ENCODE assay signal across 8 cellular contexts in the genomic region with DNA sequence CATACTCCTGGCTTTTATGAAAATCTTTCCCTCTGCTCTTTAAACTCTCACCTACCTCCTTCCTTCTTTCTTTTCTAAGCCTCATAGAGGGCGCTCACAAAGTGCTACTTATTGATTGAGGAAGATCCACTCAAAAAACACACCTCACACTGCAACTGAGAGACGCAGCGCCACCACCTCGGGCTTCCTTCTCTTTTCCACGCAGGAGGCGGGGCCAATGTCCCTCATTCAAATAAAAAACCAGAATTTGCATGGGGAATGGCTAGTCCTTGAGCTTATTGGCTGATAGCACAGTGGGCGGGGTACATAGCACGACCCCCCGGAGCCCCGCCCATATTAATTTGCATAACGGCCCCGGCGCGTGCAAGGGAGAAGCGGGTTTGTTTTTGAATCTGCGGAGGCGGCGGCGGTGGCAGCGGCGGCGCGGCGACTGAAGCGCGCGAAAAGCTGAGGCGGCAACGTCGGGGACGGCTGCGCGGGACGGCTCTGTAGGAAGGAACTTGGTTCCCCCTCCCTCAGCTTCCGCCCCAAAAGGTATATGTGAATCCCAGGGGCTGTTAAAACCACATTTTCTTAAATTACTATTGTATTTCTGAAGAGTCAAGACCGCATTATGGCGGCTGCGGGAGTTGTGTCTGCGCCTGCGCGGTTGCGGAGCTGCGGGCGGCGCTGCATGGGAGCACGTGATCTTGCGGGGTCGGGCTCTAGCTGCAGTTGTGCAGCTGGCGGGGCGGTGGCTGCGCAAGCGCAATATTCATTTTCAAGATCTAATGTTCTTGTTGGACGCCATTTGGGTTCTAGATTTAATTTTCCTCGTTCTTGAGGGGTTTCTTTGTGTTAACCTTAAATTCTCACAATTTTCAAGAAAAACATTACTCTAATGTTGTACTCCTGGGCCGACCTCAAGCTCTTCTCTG. TPM values are rescaled to one million over a fixed set of nuclear protein-coding genes. Genes with fewer than 3 reads are reported as not detected.
A peak's percentile ranks its signal among the peaks of the same experiment; 100 is the strongest.
DNase-seq lines count a peak whose midpoint lies in the region; ATAC-seq and TF ChIP-seq lines count a peak whose summit lies in the region.

A gene with protein sequence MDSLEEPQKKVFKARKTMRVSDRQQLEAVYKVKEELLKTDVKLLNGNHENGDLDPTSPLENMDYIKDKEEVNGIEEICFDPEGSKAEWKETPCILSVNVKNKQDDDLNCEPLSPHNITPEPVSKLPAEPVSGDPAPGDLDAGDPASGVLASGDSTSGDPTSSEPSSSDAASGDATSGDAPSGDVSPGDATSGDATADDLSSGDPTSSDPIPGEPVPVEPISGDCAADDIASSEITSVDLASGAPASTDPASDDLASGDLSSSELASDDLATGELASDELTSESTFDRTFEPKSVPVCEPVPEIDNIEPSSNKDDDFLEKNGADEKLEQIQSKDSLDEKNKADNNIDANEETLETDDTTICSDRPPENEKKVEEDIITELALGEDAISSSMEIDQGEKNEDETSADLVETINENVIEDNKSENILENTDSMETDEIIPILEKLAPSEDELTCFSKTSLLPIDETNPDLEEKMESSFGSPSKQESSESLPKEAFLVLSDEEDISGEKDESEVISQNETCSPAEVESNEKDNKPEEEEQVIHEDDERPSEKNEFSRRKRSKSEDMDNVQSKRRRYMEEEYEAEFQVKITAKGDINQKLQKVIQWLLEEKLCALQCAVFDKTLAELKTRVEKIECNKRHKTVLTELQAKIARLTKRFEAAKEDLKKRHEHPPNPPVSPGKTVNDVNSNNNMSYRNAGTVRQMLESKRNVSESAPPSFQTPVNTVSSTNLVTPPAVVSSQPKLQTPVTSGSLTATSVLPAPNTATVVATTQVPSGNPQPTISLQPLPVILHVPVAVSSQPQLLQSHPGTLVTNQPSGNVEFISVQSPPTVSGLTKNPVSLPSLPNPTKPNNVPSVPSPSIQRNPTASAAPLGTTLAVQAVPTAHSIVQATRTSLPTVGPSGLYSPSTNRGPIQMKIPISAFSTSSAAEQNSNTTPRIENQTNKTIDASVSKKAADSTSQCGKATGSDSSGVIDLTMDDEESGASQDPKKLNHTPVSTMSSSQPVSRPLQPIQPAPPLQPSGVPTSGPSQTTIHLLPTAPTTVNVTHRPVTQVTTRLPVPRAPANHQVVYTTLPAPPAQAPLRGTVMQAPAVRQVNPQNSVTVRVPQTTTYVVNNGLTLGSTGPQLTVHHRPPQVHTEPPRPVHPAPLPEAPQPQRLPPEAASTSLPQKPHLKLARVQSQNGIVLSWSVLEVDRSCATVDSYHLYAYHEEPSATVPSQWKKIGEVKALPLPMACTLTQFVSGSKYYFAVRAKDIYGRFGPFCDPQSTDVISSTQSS (plus strand): TSS at position 389 of the 917 bp plus-strand sequence. CDS start 58,234 bp downstream, outside the sequence.

- H3K4me1 Mint-ChIP-seq in T-helper 17 cell (peaks cover 12% of the 10 kb centered on the region), progenitor cell of endocrine pancreas (ENCODE audit: low read depth) (peaks cover 15% of the 10 kb centered on the region)

- peak within 1 kb of the TSS; percentile 99 for H3K27ac Mint-ChIP-seq in T-helper 17 cell
- H3K27ac Mint-ChIP-seq in progenitor cell of endocrine pancreas = peak within 1 kb of the TSS; percentile 99

- H3K9me3 ChIP-seq in T-helper 17 cell (ENCODE audit: control insufficient read depth, low read length, poor library complexity, severe bottlenecking) (peaks cover 2% of the 10 kb centered on the region), left ventricle myocardium inferior (replicated peaks) (no peaks in the 10 kb centered on the region)

- H3K27me3 ChIP-seq in left ventricle myocardium inferior (ENCODE audit: low read depth) = no peaks in the 10 kb centered on the region

- peak within 1 kb of the TSS; percentile 83 for H3K4me3 Mint-ChIP-seq in T-helper 17 cell
- H3K4me3 Mint-ChIP-seq in progenitor cell of endocrine pancreas (ENCODE audit: low read depth) = peak within 1 kb of the TSS; percentile 91

- H3K27me3 Mint-ChIP-seq in T-helper 17 cell (no peaks in the 10 kb centered on the region), progenitor cell of endocrine pancreas (no peaks in the 10 kb centered on the region)

- H3K4me3 ChIP-seq in left ventricle myocardium inferior = peak within 1 kb of the TSS; percentile 85

- peak; percentile 25 for TF ChIP-seq CTCF in GM12873 (IDR thresholded peaks at IDR 0.05; ENCODE audit: insufficient read depth, low read depth, low read length, missing control alignments)
- peak; percentile 45 for TF ChIP-seq CTCF in left ventricle myocardium inferior (IDR thresholded peaks at IDR 0.05; ENCODE audit: borderline replicate concordance)
- peak; percentile 34 for TF ChIP-seq CTCF in progenitor cell of endocrine pancreas (IDR thresholded peaks at IDR 0.05; ENCODE audit: unreplicated experiment)

- peaks cover 2% of the 10 kb centered on the region for H3K36me3 Mint-ChIP-seq in T-helper 17 cell (ENCODE audit: low read depth)
- H3K36me3 Mint-ChIP-seq in progenitor cell of endocrine pancreas (ENCODE audit: insufficient read depth) = peaks cover 18% of the 10 kb centered on the region

- peaks cover 15% of the 10 kb centered on the region for H3K36me3 ChIP-seq in left ventricle myocardium inferior

- DNase-seq in NCI-H1436 treated with DMSO at 0.1 percent for 48 hours (lab: John Stamatoyannopoulos, UW) = peak; percentile 72
- DNase-seq in T-helper 17 cell = peak; percentile 89 to 91 (median 91)
- DNase-seq in amygdala (lab: John Stamatoyannopoulos, UW) = peak; percentile 41 to 97 (median 89)
- DNase-seq in left ventricle myocardium inferior = peak; percentile 95
- peak; percentile 95 for DNase-seq in progenitor cell of endocrine pancreas (ENCODE audit: low spot score, unreplicated experiment)
- DNase-seq in ureter (ENCODE audit: low spot score) = peak; percentile 96

- intact Hi-C loops in left ventricle myocardium inferior (cut with micrococcal nuclease) = loop anchor here (2.0 kb wide), 1 partner anchor 109 kb away; no protein-coding TSS in a partner anchor

- peak within 1 kb of the TSS; percentile 99 for H3K27ac ChIP-seq in left ventricle myocardium inferior (replicated peaks)

- H3K4me1 ChIP-seq in left ventricle myocardium inferior = peaks cover 27% of the 10 kb centered on the region

- ATAC-seq in HG02759 (IDR thresholded peaks at IDR 0.05; ENCODE audit: unreplicated experiment) (peak; percentile 69), T-helper 17 cell (peak; percentile 84)

- peaks cover 10% of the 10 kb centered on the region for H3K9me3 Mint-ChIP-seq in progenitor cell of endocrine pancreas (ENCODE audit: low read depth)

RNA-seq across cellular contexts. Expression of the gene that starts here (rescaled TPM):
- total RNA-seq in T-helper 17 cell = 100 to 1,000 TPM; 153 to 164 TPM
- 64.3 TPM for total RNA-seq in left ventricle myocardium inferior
- 185 and 186 TPM in 2 replicates for total RNA-seq in progenitor cell of endocrine pancreas
- 124 TPM for total RNA-seq in ureter

Comparison
In these comparisons a context has a peak if more than half of its experiments do, and no peak if none do; other contexts are left out.
1. Peak in every context shown above with its lines: DNase-seq, ATAC-seq, H3K4me3 ChIP-seq and H3K27ac ChIP-seq.